ENCODE assay signal across 8 cellular contexts in genomic region chr3:159839561-159840379, GRCh38. TPM values are rescaled to one million over a fixed set of nuclear protein-coding genes. Genes with fewer than 3 reads are reported as not detected.
DNase-seq lines count a peak whose midpoint lies in the region; ATAC-seq and TF ChIP-seq lines count a peak whose summit lies in the region.

Gene SCHIP1 (plus strand): TSS chr3:159839861.

- H3K36me3 ChIP-seq in HUES48 (ENCODE audit: control insufficient read depth, insufficient read depth, low read length) (no peaks in the 10 kb centered on the region), left lung (no peaks in the 10 kb centered on the region), stomach smooth muscle (ENCODE audit: control insufficient read depth in 2 of 2, insufficient read depth in 2 of 2, low read length in 2 of 2) (no peaks in the 10 kb centered on the region)

- H3K9ac ChIP-seq in HUES48 (ENCODE audit: low read depth, low read length): peak within 1 kb of the TSS; percentile 95
- no peak within 1 kb of the TSS for H3K9ac ChIP-seq in stomach smooth muscle (ENCODE audit: low read length in 2 of 2)

- TF ChIP-seq CTCF in left lung (IDR thresholded peaks at IDR 0.05): no peak

- peaks cover 28% of the 10 kb centered on the region for H3K4me1 ChIP-seq in HUES48 (ENCODE audit: control insufficient read depth, insufficient read depth, low read length)
- H3K4me1 ChIP-seq in left lung: peaks cover 9 to 46% of the 10 kb centered on the region in 2 donors
- peaks cover 42% of the 10 kb centered on the region for H3K4me1 ChIP-seq in stomach smooth muscle (ENCODE audit: control insufficient read depth, insufficient read depth, low read length)

- ATAC-seq in GM18498 (IDR thresholded peaks at IDR 0.05; ENCODE audit: unreplicated experiment): peak; percentile 54
- ATAC-seq in left lung: peak; percentile 73

- intact Hi-C loops in left lung (cut with DNase I): no loop called here

- peak within 1 kb of the TSS; percentile 90 for H3K27ac ChIP-seq in HUES48 (ENCODE audit: low read depth, low read length)
- peak within 1 kb of the TSS; percentile 11 to 36 for H3K27ac ChIP-seq in left lung
- H3K27ac ChIP-seq in stomach smooth muscle (ENCODE audit: low read length): peak within 1 kb of the TSS; percentile 56

- DNase-seq in cerebellar cortex (ENCODE audit: low spot score) (peak; percentile 89), left lung (peak in 1 of 2 donors; percentile 66), dedifferentiated amniotic fluid mesenchymal stem cell (ENCODE audit: extremely low spot score) (no peak), SKM-1 (lab: John Stamatoyannopoulos, UW; ENCODE audit: unreplicated experiment) (no peak)
- DNase-seq in effector CD8-positive, alpha-beta T cell (lab: John Stamatoyannopoulos, UW): no peak

- no peaks in the 10 kb centered on the region for H3K9me3 ChIP-seq in HUES48 (ENCODE audit: control insufficient read depth, insufficient read depth, low read length)
- no peaks in the 10 kb centered on the region for H3K9me3 ChIP-seq in left lung
- H3K9me3 ChIP-seq in stomach smooth muscle (ENCODE audit: control insufficient read depth in 2 of 2, low read length in 2 of 2): no peaks in the 10 kb centered on the region

- H3K27me3 ChIP-seq in HUES48 (ENCODE audit: control insufficient read depth, insufficient read depth, low read length) (no peaks in the 10 kb centered on the region), left lung (peaks cover 0 to 8% of the 10 kb centered on the region in 2 donors), stomach smooth muscle (ENCODE audit: control insufficient read depth in 1 of 2, insufficient read depth in 2 of 2, low read length in 2 of 2) (no peaks in the 10 kb centered on the region)

- H3K4me3 ChIP-seq in HUES48 (ENCODE audit: low read depth, low read length) (peak within 1 kb of the TSS; percentile 75), left lung (peak within 1 kb of the TSS; percentile 12 to 27), stomach smooth muscle (ENCODE audit: low read length in 2 of 2) (peak within 1 kb of the TSS in 1 of 2 donors; percentile 67)

RNA-seq across cellular contexts. Expression of gene SCHIP1, which starts in this region (rescaled TPM):
- total RNA-seq in left lung: 1 to 10 TPM; 5.8 to 6.2 TPM

Comparison
In these comparisons a context has a peak if more than half of its experiments do, and no peak if none do; other contexts are left out.
1. H3K27ac ChIP-seq: peak in every context shown above with its lines; median percentile 90 in HUES48; 56 in stomach smooth muscle; 24 in left lung.